In the genomic region with DNA sequence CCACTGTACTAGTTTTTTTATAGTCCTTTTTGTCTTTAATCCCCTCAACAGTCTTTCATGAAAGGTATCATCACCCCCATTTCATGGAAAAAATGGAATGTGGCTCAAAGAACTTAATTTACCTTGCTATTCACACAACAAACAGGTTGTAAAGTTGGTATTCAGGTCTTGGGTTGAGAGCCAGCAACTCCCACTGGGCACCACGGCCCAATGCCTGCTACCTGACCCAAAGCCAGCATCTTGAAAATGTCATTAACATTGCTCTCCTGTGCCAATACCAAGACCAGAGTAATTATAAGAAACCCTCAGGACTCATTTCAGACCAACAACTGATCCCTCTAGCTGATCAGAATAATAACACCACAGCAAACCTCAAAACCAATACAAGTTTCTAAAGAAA, we compare ENCODE assay signal across 23 cellular contexts.
"Had no signal": no experiment of that assay in that cellular context is flagged by ENCODE, and none has a peak within 500 bp of the region (broad histone marks: within the 10 kb centered on the region; RNA-seq: fewer than 3 reads in every experiment).

No MANE protein-coding gene starts in this region.

- H3K4me1 ChIP-seq: ascending aorta had no signal

- H3K27me3 ChIP-seq: ascending aorta had no signal

- H3K9ac ChIP-seq: KMS-11 had no signal

- H3K36me3 ChIP-seq: ascending aorta, MG63 had no signal

- H3K9me3 ChIP-seq: ascending aorta, MG63 had no signal

- H3K4me3 ChIP-seq: ascending aorta, MG63 had no signal

- DNase-seq: activated CD4-positive, alpha-beta T cell treated with anti-CD3 and anti-CD28 coated beads for 48 hours; activated CD4-positive, alpha-beta T cell treated with anti-CD3 and anti-CD28 coated beads, Interleukin-2, amount 50 U/mL, for 4 hours; activated CD4-positive, CD25-positive, alpha-beta regulatory T cell treated with anti-CD3 and anti-CD28 coated beads, Interleukin-2, amount 50 U/mL, for 72 hours; activated CD8-positive, alpha-beta T cell treated with anti-CD3 and anti-CD28 coated beads, Interleukin-2, amount 10 ng/mL, durations not matched to agents 7 days and 5 days; activated effector memory CD4-positive, alpha-beta T cell treated with Interleukin-2 at 50 U/mL for 16 hours; activated naive CD4-positive, alpha-beta T cell; activated T-cell treated with anti-CD3 and anti-CD28 coated beads, Interleukin-2, amount 50 U/mL, for 24 hours; MG63; MV-4-11; NCI-H1092 treated with DMSO at 0.1 percent for 48 hours; NCI-H1417 treated with DMSO at 0.1 percent for 48 hours; NCI-H1694; NCI-H2029; NCI-H2107; NCI-H345; NCI-H510A; NCI-H526 treated with DMSO at 0.1 percent for 48 hours; SHP77 treated with DMSO at 0.1 percent for 48 hours; T-helper 17 cell; T-helper 9 cell had no signal

- H3K4me2 ChIP-seq: KMS-11 had no signal

- ATAC-seq: activated CD8-positive, alpha-beta T cell treated with anti-CD3 and anti-CD28 coated beads, Interleukin-2, amount 10 ng/mL, durations not matched to agents 7 days and 5 days; T-helper 17 cell; WTC11 had no signal

- H3K27ac ChIP-seq: ascending aorta, KMS-11 had no signal
